ENCODE assay signal across 18 cellular contexts in genomic region chr3:195701042-195701910, GRCh38. TPM values are rescaled to one million over a fixed set of nuclear protein-coding genes. Genes with fewer than 3 reads are reported as not detected.
DNase-seq lines count a peak whose midpoint lies in the region; ATAC-seq and TF ChIP-seq lines count a peak whose summit lies in the region.
"Had no signal": no experiment of that assay in that cellular context is flagged by ENCODE, and none has a peak within 500 bp of the region (broad histone marks: within the 10 kb centered on the region; RNA-seq: fewer than 3 reads in every experiment).

No MANE protein-coding gene starts in this region.

- intact Hi-C loops in Panc1 (cut with micrococcal nuclease; ENCODE audit: unreplicated experiment) = no loop called here
- intact Hi-C loops in testis (cut with DNase I; ENCODE audit: low total_unique reads) = no loop called here

- ATAC-seq in Panc1 (peak; percentile 30; the same call in 1 of the 2 replicates), esophagus mucosa (peak; percentile 7), HG02981 (IDR thresholded peaks at IDR 0.05; ENCODE audit: unreplicated experiment) (no peak), GM21576 (IDR thresholded peaks at IDR 0.05; ENCODE audit: unreplicated experiment) (no peak)

- no peaks in the 10 kb centered on the region for H3K4me1 ChIP-seq in Panc1 (ENCODE audit: control insufficient read depth, insufficient read depth, low read length)
- H3K4me1 ChIP-seq in testis = peaks cover 15% of the 10 kb centered on the region
- H3K4me1 ChIP-seq: BLaER1 had no signal

- 72 to 75% methylated on average over 9 of the region's 9 CpGs for WGBS in testis, 2 donors

- H3K9me3 ChIP-seq in Panc1 (ENCODE audit: control insufficient read depth, insufficient read depth, low read depth, low read length) (no peaks in the 10 kb centered on the region), testis (no peaks in the 10 kb centered on the region)
- H3K9me3 ChIP-seq: BLaER1 had no signal

- H3K36me3 ChIP-seq in Panc1 (ENCODE audit: control insufficient read depth, insufficient read depth, low read length) (no peaks in the 10 kb centered on the region), testis (ENCODE audit: low read depth, missing control alignments) (no peaks in the 10 kb centered on the region)

- CTCF ChIA-PET in Panc1 (lab: Charles Lee) = no interaction called here

- no peak for TF ChIP-seq POLR2A in testis (IDR thresholded peaks at IDR 0.05)

- BruUV-seq in Panc1 (replicated peaks; lab: Mats Ljungman, UMichigan) = no TSS peak

- POLR2A ChIA-PET in Panc1 (lab: Charles Lee) = no interaction called here

- TF ChIP-seq CTCF in Panc1 (IDR thresholded peaks at IDR 0.05) (no peak), testis (IDR thresholded peaks at IDR 0.05) (no peak)

- no peak overlapping the region for H3K4me3 ChIP-seq in Panc1 (ENCODE audit: low read depth in 2 of 2, low read length in 2 of 2)
- no peak overlapping the region for H3K4me3 ChIP-seq in testis
- H3K4me3 ChIP-seq: BLaER1, PC-9 had no signal

- in situ Hi-C loops in Panc1 (cut with HindIII; ENCODE audit: low pct_unique_long_range_greater_than_20kb, low sequenced_read_pairs) = no loop called here

- peak; percentile 62 for DNase-seq in activated effector memory CD4-positive, alpha-beta T cell treated with anti-CD3 and anti-CD28 coated beads, Interleukin-2, amount 50 U/mL, for 16 hours
- DNase-seq in activated effector memory CD4-positive, alpha-beta T cell treated with Interleukin-2 at 50 U/mL for 16 hours = no peak
- no peak for DNase-seq in Panc1 (ENCODE audit: low read depth, low spot score)
- peak; percentile 23 for DNase-seq in testis
- DNase-seq in stimulated activated CD4-positive, alpha-beta T cell treated with anti-CD3 and anti-CD28 coated beads, Interleukin-12 subunit alpha, Interleukin-12 subunit beta, amount 100 ng/mL, for 4 hours = no peak
- DNase-seq: 8988T, DMS153, KBM-7, NCI-H1048, NCI-H345, NCI-H69, SHP77 had no signal

- no peak overlapping the region for H3K27ac ChIP-seq in Panc1 (ENCODE audit: low read length)
- H3K27ac ChIP-seq in testis = no peak overlapping the region
- H3K27ac ChIP-seq: BLaER1, HL-60, PC-9 had no signal

- no peaks in the 10 kb centered on the region for H3K27me3 ChIP-seq in Panc1 (ENCODE audit: control insufficient read depth, insufficient read depth, low read length)
- no peaks in the 10 kb centered on the region for H3K27me3 ChIP-seq in testis
- H3K27me3 ChIP-seq: BLaER1 had no signal

RNA-seq across cellular contexts. Expression of gene MUC20, which starts 19.5 kb away (rescaled TPM):
- not detected for total RNA-seq in Panc1 (2021; ENCODE audit: unreplicated experiment)
- not detected for polyA plus RNA-seq in Panc1 (2012; ENCODE audit: insufficient read length)
- 34.9 TPM for total RNA-seq in esophagus mucosa
- 10 to 100 TPM; 13.8 to 16.2 TPM for total RNA-seq in testis
- polyA plus RNA-seq in testis (ENCODE audit: insufficient read depth, low read depth, low replicate concordance) = 10.3 TPM

Comparison
In these comparisons a context has a peak if more than half of its experiments do, and no peak if none do; other contexts are left out.
1. DNase-seq: peak in activated effector memory CD4-positive, alpha-beta T cell treated with anti-CD3 and anti-CD28 coated beads, Interleukin-2, amount 50 U/mL, for 16 hours (single experiment) and testis (single experiment); none in activated effector memory CD4-positive, alpha-beta T cell treated with Interleukin-2 at 50 U/mL for 16 hours (single experiment), Panc1 (single experiment) and stimulated activated CD4-positive, alpha-beta T cell treated with anti-CD3 and anti-CD28 coated beads, Interleukin-12 subunit alpha, Interleukin-12 subunit beta, amount 100 ng/mL, for 4 hours (single experiment).
2. ATAC-seq: peak in Panc1 (single experiment) and esophagus mucosa (single experiment); none in HG02981 (single experiment) and GM21576 (single experiment).
3. RNA of gene MUC20, which starts 19.5 kb away (total RNA-seq): 34.9 TPM in esophagus mucosa (single experiment) and 13.8 to 16.2 TPM in testis; not detected in Panc1 (single experiment); every median in the first group is over 10 times any median in the second.